ENCODE assay signal across 17 cellular contexts in genomic region chr6:36038120-36038876, GRCh38. TPM values are rescaled to one million over a fixed set of nuclear protein-coding genes. Genes with fewer than 3 reads are reported as not detected.
DNase-seq lines count a peak whose midpoint lies in the region; ATAC-seq, FAIRE-seq and TF ChIP-seq lines count a peak whose summit lies in the region.
"Had no signal": no experiment of that assay in that cellular context is flagged by ENCODE, and none has a peak within 500 bp of the region (broad histone marks: within the 10 kb centered on the region; RNA-seq: fewer than 3 reads in every experiment).

No MANE protein-coding gene starts in this region.

- SMC1A ChIA-PET in GM12878 (lab: Charles Lee; ENCODE audit: uncharacterized antibody, unreplicated experiment): interaction anchor here (0.7 to 1.8 kb wide), 10 partner anchors 9 to 321 kb away, joined by 3 to 15 read pairs (median 4); partner anchors contain the start of gene MAPK14

- H3K27me3 ChIP-seq in GM12878 (replicated peaks in 1 of 2; ENCODE audit: control insufficient read depth in 2 of 2, insufficient read depth in 2 of 2, low read length in 1 of 2) (no peaks in the 10 kb centered on the region), liver (ENCODE audit: control insufficient read depth in 4 of 4, insufficient read depth in 4 of 4, low read length in 3 of 4) (no peaks in the 10 kb centered on the region), testis (no peaks in the 10 kb centered on the region)

- no peaks in the 10 kb centered on the region for H4K20me1 ChIP-seq in GM12878 (ENCODE audit: control insufficient read depth, insufficient read depth)

- peaks cover 16% of the 10 kb centered on the region for H3K4me1 ChIP-seq in GM12878 (ENCODE audit: control insufficient read depth, insufficient read depth, low read length)
- peaks cover 18 to 42% (median 21%) of the 10 kb centered on the region in 4 donors for H3K4me1 ChIP-seq in liver (ENCODE audit: control insufficient read depth in 4 of 4, insufficient read depth in 4 of 4, low read length in 3 of 4)
- peaks cover 4% of the 10 kb centered on the region for H3K4me1 ChIP-seq in testis

- intact Hi-C loops in GM12878 (cut with micrococcal nuclease; ENCODE audit: unreplicated experiment): no loop called here
- intact Hi-C loops in testis (cut with DNase I; ENCODE audit: low total_unique reads): no loop called here

- TF ChIP-seq POLR2A in GM12878 (IDR thresholded peaks at IDR 0.05; ENCODE audit: low read depth, low read length) (no peak), testis (IDR thresholded peaks at IDR 0.05) (no peak)

- WGBS in GM12878 (ENCODE audit: insufficient coverage, insufficient replicate concordance, low lambda C conversion rate, missing lambda C conversion rate): 28% methylated on average over 4 of the region's 4 CpGs
- 68% methylated on average over 4 of the region's 4 CpGs for WGBS in liver
- 57 to 72% methylated on average over 4 of the region's 4 CpGs for WGBS in testis, 2 donors

- peak; percentile 44 for FAIRE-seq in GM12878 (lab: Jason Lieb, UNC)
- FAIRE-seq: A204.1, endometrium had no signal

- peak; percentile 58 for ATAC-seq in GM12878
- ATAC-seq in GM18517 (IDR thresholded peaks at IDR 0.05; ENCODE audit: unreplicated experiment): no peak
- no peak for ATAC-seq in HG03045 (IDR thresholded peaks at IDR 0.05; ENCODE audit: unreplicated experiment)
- ATAC-seq: stimulated activated memory B cell treated with anti-CD40 and anti-IgM and Interleukin-4, amounts not matched to agents 10 μg/mL and 1 μg/mL and 100 μg/mL, for 72 hours had no signal

- H3K4me3 ChIP-seq in GM12878: no peak overlapping the region
- H3K4me3 ChIP-seq in liver (ENCODE audit: low read depth in 1 of 3, low read length in 3 of 3): no peak overlapping the region
- H3K4me3 ChIP-seq in testis: no peak overlapping the region

- RAD21 ChIA-PET in GM12878 (lab: Charles Lee; ENCODE audit: unreplicated experiment): interaction anchor here (1.0 to 2.7 kb wide), 3 partner anchors 10 to 320 kb away, joined by 3 to 10 read pairs (median 8); partner anchors contain the start of gene MAPK14

- TF ChIP-seq CTCF in GM12878 (IDR thresholded peaks at IDR 0.05 in 2 of 3, conservative IDR thresholded peaks at IDR 0.05 in 1 of 3; ENCODE audit: control insufficient read depth in 2 of 3, extremely low read depth in 1 of 3, insufficient read depth in 1 of 3, low read depth in 3 of 3, low read length in 3 of 3): no peak
- TF ChIP-seq CTCF in liver (IDR thresholded peaks at IDR 0.05; ENCODE audit: low read depth, low read length, missing input control): no peak
- no peak for TF ChIP-seq CTCF in testis (IDR thresholded peaks at IDR 0.05)

- H3K9me3 ChIP-seq in GM12878 (replicated peaks; ENCODE audit: control insufficient read depth, insufficient read depth, low read length) (no peaks in the 10 kb centered on the region), liver (ENCODE audit: control insufficient read depth in 4 of 4, low read length in 3 of 4) (no peaks in the 10 kb centered on the region), testis (no peaks in the 10 kb centered on the region)

- no peaks in the 10 kb centered on the region for H3K36me3 ChIP-seq in GM12878 (ENCODE audit: control insufficient read depth in 2 of 2, insufficient read depth in 2 of 2, low read length in 1 of 2)
- H3K36me3 ChIP-seq in liver (ENCODE audit: control insufficient read depth in 4 of 4, insufficient read depth in 3 of 4, low read depth in 1 of 4, low read length in 3 of 4): no peaks in the 10 kb centered on the region
- H3K36me3 ChIP-seq in testis (ENCODE audit: low read depth, missing control alignments): no peaks in the 10 kb centered on the region

- no peak for TF ChIP-seq EP300 in GM12878 (IDR thresholded peaks at IDR 0.05; ENCODE audit: borderline replicate concordance in 1 of 2, control insufficient read depth in 1 of 2, low read depth in 2 of 2, low read length in 2 of 2)

- H3K79me2 ChIP-seq in GM12878 (ENCODE audit: control insufficient read depth, insufficient read depth, low read length): peaks cover 91% of the 10 kb centered on the region

- H3K9ac ChIP-seq in GM12878 (ENCODE audit: control insufficient read depth, insufficient read depth, low read length) (no peak overlapping the region; the same call in 1 of the 2 replicates), liver (ENCODE audit: low read depth in 1 of 2, low read length in 2 of 2) (no peak overlapping the region)

- peak overlapping the region; percentile 51 for H3K4me2 ChIP-seq in GM12878 (ENCODE audit: control insufficient read depth, insufficient read depth)

- no TSS peak for BruUV-seq in GM12878 (replicated peaks; lab: Mats Ljungman, UMichigan)

- DNase-seq in SIG-M5 treated with dmso at 0.1 percent for 504 hours (lab: John Stamatoyannopoulos, UW; ENCODE audit: unreplicated experiment) (peak; percentile 25), SIG-M5 (lab: John Stamatoyannopoulos, UW) (no peak), GM12878 (ENCODE audit: low read depth, low spot score) (no peak), testis (peak; percentile 33), HuH-7 (ENCODE audit: low spot score) (no peak)
- DNase-seq: activated CD4-positive, alpha-beta memory T cell treated with anti-CD3 and anti-CD28 coated beads for 36 hours; NCI-H1092; NCI-H526 treated with DMSO at 0.1 percent for 48 hours; SW 1271 had no signal

- no peak overlapping the region for H2AFZ ChIP-seq in GM12878 (ENCODE audit: control insufficient read depth, low read depth, low read length)

- CTCF ChIA-PET in GM12878 (lab: Yijun Ruan, JAX): interaction anchor here (0.7 to 2.9 kb wide), 8 partner anchors 8 to 65 kb away, joined by 3 to 17 read pairs (median 3); partner anchors contain the start of gene MAPK14

- POLR2A ChIA-PET in GM12878 (lab: Charles Lee): interaction anchor here (0.8 to 2.3 kb wide), 6 partner anchors 8 to 30 kb away, joined by 3 to 12 read pairs (median 5); partner anchors contain the start of gene MAPK14

- TF ChIP-seq RAD21 in GM12878 (IDR thresholded peaks at IDR 0.05; ENCODE audit: insufficient read depth, low read depth, low read length) (no peak), liver (IDR thresholded peaks at IDR 0.05) (no peak)

- H3K27ac ChIP-seq in GM12878 (ENCODE audit: control insufficient read depth, insufficient read depth) (no peak overlapping the region), liver (ENCODE audit: low read depth in 1 of 2, low read length in 2 of 2) (peak overlapping the region; percentile 21 to 49), testis (no peak overlapping the region)
- H3K27ac ChIP-seq: HL-60 had no signal

- in situ Hi-C loops in GM12878 (cut with MboI): no loop called here

TF ChIP-seq in GM12878, 131 proteins besides CTCF, POLR2A, EP300 and RAD21 (continues in another document):
- peak; percentile 26; the same call in 1 of the 2 replicates for TF ChIP-seq SPI1 (IDR thresholded peaks at IDR 0.05; ENCODE audit: borderline replicate concordance, insufficient read depth, low read depth, low read length)
- TF ChIP-seq SREBF2 (IDR thresholded peaks at IDR 0.05; ENCODE audit: low read length): no peak

TF ChIP-seq in liver, 16 proteins besides CTCF, POLR2A, EP300 and RAD21 (continues in another document):
- TF ChIP-seq GABPA (IDR thresholded peaks at IDR 0.05 in 1 of 2, conservative IDR thresholded peaks at IDR 0.05 in 1 of 2): no peak
- TF ChIP-seq FOXA1 (IDR thresholded peaks at IDR 0.05): no peak
- no peak for TF ChIP-seq RXRA (IDR thresholded peaks at IDR 0.05)

RNA-seq across cellular contexts. Expression of gene MAPK14, which starts 10.7 kb away (rescaled TPM):
- total RNA-seq in GM12878 (2013; cell fraction: nucleolus; rRNA removed): 217 and 244 TPM in 2 replicates
- 47.4 and 53.0 TPM in 2 replicates for total RNA-seq in GM12878 (2014; rRNA removed)
- 43.6 and 44.4 TPM in 2 replicates for total RNA-seq in GM12878 (2014; rRNA removed; fragmentation: Illumina TruSeq; extraction: Trizol)
- total RNA-seq in GM12878 (2021): 45.6 and 49.1 TPM in 2 replicates
- 15.3 TPM for polyA plus RNA-seq in GM12878 (2011; ENCODE audit: low read depth)
- polyA plus RNA-seq in GM12878 (2011; rRNA removed): 59.5 and 67.9 TPM in 2 replicates
- 32.2 and 41.0 TPM in 2 replicates for polyA plus RNA-seq in GM12878 (2011; cell fraction: cytosol; rRNA removed)
- 51.4 and 65.2 TPM in 2 replicates for polyA plus RNA-seq in GM12878 (2011; cell fraction: nucleus; rRNA removed)
- polyA plus RNA-seq in GM12878 (2012): 17.0 and 24.1 TPM in 2 replicates
- polyA plus RNA-seq in GM12878 (2014; fragmentation: Illumina TruSeq; extraction: Trizol): 42.4 and 52.5 TPM in 2 replicates
- 10 to 100 TPM; 12.5 to 13.7 TPM for polyA plus RNA-seq in GM12878 (2014; fragmentation: Nextera tagmentation; extraction: Ambion mirVana)
- polyA plus RNA-seq in GM12878 (2014; rRNA removed): 33.0 and 39.5 TPM in 2 replicates
- 10 to 100 TPM; 37.3 to 44.2 TPM for polyA plus RNA-seq in GM12878 (2016; fragmentation: Nextera tagmentation; extraction: Ambion mirVana)
- 75.0 and 99.8 TPM in 2 replicates for polyA minus RNA-seq in GM12878 (2011; rRNA and poly(A)+ RNA removed)
- polyA minus RNA-seq in GM12878 (2011; cell fraction: cytosol; rRNA and poly(A)+ RNA removed): 17.0 and 23.2 TPM in 2 replicates
- polyA minus RNA-seq in GM12878 (2011; cell fraction: nucleus; rRNA and poly(A)+ RNA removed): 50.7 and 98.0 TPM in 2 replicates
- total RNA-seq in liver: 10 to 100 TPM; 51.0 to 82.7 TPM
- 10 to 100 TPM; 16.9 to 20.9 TPM for polyA plus RNA-seq in liver
- 10 to 100 TPM; 57.3 to 58.3 TPM for total RNA-seq in testis
- polyA plus RNA-seq in testis (ENCODE audit: insufficient read depth, low read depth, low replicate concordance): 21.8 TPM

RNA-seq across cellular contexts. Expression of gene SLC26A8, which starts 13.9 kb away (rescaled TPM):
- total RNA-seq in GM12878 (2013; cell fraction: nucleolus; rRNA removed): not detected in 2 replicates
- 0.44 and 0.85 TPM in 2 replicates for total RNA-seq in GM12878 (2014; rRNA removed)
- 0.05 and 0.09 TPM in 2 replicates for total RNA-seq in GM12878 (2014; rRNA removed; fragmentation: Illumina TruSeq; extraction: Trizol)
- total RNA-seq in GM12878 (2021): 0.35 TPM in 1 of 2 replicates, not detected in the other
- polyA plus RNA-seq in GM12878 (2011; ENCODE audit: low read depth): not detected
- polyA plus RNA-seq in GM12878 (2011; rRNA removed): not detected in 2 replicates
- polyA plus RNA-seq in GM12878 (2011; cell fraction: cytosol; rRNA removed): not detected in 2 replicates
- polyA plus RNA-seq in GM12878 (2011; cell fraction: nucleus; rRNA removed): 0.06 TPM in 1 of 2 replicates, not detected in the other
- not detected in 2 replicates for polyA plus RNA-seq in GM12878 (2012)
- polyA plus RNA-seq in GM12878 (2014; fragmentation: Illumina TruSeq; extraction: Trizol): 0.32 and 1.1 TPM in 2 replicates
- under 1 TPM; 0.14 to 0.18 TPM for polyA plus RNA-seq in GM12878 (2014; fragmentation: Nextera tagmentation; extraction: Ambion mirVana)
- 0.22 and 0.26 TPM in 2 replicates for polyA plus RNA-seq in GM12878 (2014; rRNA removed)
- under 1 TPM; 0.28 to 0.95 TPM for polyA plus RNA-seq in GM12878 (2016; fragmentation: Nextera tagmentation; extraction: Ambion mirVana)
- not detected in 2 replicates for polyA minus RNA-seq in GM12878 (2011; rRNA and poly(A)+ RNA removed)
- polyA minus RNA-seq in GM12878 (2011; cell fraction: cytosol; rRNA and poly(A)+ RNA removed): not detected in 2 replicates
- not detected in 2 replicates for polyA minus RNA-seq in GM12878 (2011; cell fraction: nucleus; rRNA and poly(A)+ RNA removed)
- under 1 TPM; 0.09 to 0.33 TPM for total RNA-seq in liver
- polyA plus RNA-seq in liver: under 1 TPM; 0.03 to 0.26 TPM
- 10 to 100 TPM; 52.0 to 66.9 TPM for total RNA-seq in testis
- polyA plus RNA-seq in testis (ENCODE audit: insufficient read depth, low read depth, low replicate concordance): 160 TPM
- total RNA-seq: activated CD4-positive, alpha-beta memory T cell treated with anti-CD3 and anti-CD28 coated beads for 36 hours; myocyte had no signal

Comparison
In these comparisons a context has a peak if more than half of its experiments do, and no peak if none do; other contexts are left out.
1. DNase-seq: peak in SIG-M5 treated with dmso at 0.1 percent for 504 hours (single experiment) and testis (single experiment); none in SIG-M5 (single experiment), GM12878 (single experiment) and HuH-7 (single experiment).
2. H3K27ac ChIP-seq: peak in liver (2 of 2); none in GM12878 (single experiment) and testis (0 of 2).
3. RNA of gene SLC26A8, which starts 13.9 kb away (total RNA-seq): 52.0 to 66.9 TPM in testis; 0.09 to 0.33 TPM in liver and 0.05 to 0.85 TPM in GM12878; every median in the first group is over 10 times any median in the second.